ENCODE assay signal across 1 cellular context in genomic region chr1:212597495-212597894, GRCh38.
TF ChIP-seq lines count a peak whose summit lies in the region.

No MANE protein-coding gene starts in this region.

TF ChIP-seq in HepG2, 621 proteins besides CTCF, POLR2A, EP300 and RAD21:
- TF ChIP-seq FOSL2 (CRISPR knock-in tag; IDR thresholded peaks at IDR 0.05) (0 out of 2 replicates have a peak, but pooled peaks have one; percentile 13), HHEX (CRISPR knock-in tag; IDR thresholded peaks at IDR 0.05) (no peak), SSRP1 (CRISPR knock-in tag; IDR thresholded peaks at IDR 0.05) (no peak)
